ENCODE assay signal across 12 cellular contexts in genomic region chr12:100860611-100861010, GRCh38.
"Had no signal": no experiment of that assay in that cellular context is flagged by ENCODE, and none has a peak within 500 bp of the region (broad histone marks: within the 10 kb centered on the region; RNA-seq: fewer than 3 reads in every experiment).

No MANE protein-coding gene starts in this region.

- H3K9me3 ChIP-seq: colonic mucosa, sigmoid colon, suprapubic skin, upper lobe of right lung had no signal

- DNase-seq: activated CD4-positive, alpha-beta T cell treated with anti-CD3 and anti-CD28 coated beads, Interleukin-2, amount 50 U/mL, for 1 hour; activated CD8-positive, alpha-beta memory T cell treated with anti-CD3 and anti-CD28 coated beads for 24 hours; activated naive CD4-positive, alpha-beta T cell treated with anti-CD3 and anti-CD28 coated beads, Interleukin-2, amount 10 ng/mL, durations not matched to agents 7 days and 5 days; central memory CD4-positive, alpha-beta T cell; colonic mucosa; effector CD8-positive, alpha-beta T cell; midbrain; sigmoid colon; spleen; upper lobe of right lung had no signal

- ATAC-seq: left lobe of liver, upper lobe of right lung had no signal

- H3K27me3 ChIP-seq: colonic mucosa, sigmoid colon, spleen, suprapubic skin, upper lobe of right lung had no signal

- H3K4me1 ChIP-seq: colonic mucosa, sigmoid colon, spleen, suprapubic skin, upper lobe of right lung had no signal

- H3K36me3 ChIP-seq: colonic mucosa, sigmoid colon, spleen, suprapubic skin, upper lobe of right lung had no signal

- H3K4me3 ChIP-seq: colonic mucosa, sigmoid colon, spleen, suprapubic skin, upper lobe of right lung had no signal
